Comparison of ENCODE assay signal across 16 cellular contexts in the genomic region with DNA sequence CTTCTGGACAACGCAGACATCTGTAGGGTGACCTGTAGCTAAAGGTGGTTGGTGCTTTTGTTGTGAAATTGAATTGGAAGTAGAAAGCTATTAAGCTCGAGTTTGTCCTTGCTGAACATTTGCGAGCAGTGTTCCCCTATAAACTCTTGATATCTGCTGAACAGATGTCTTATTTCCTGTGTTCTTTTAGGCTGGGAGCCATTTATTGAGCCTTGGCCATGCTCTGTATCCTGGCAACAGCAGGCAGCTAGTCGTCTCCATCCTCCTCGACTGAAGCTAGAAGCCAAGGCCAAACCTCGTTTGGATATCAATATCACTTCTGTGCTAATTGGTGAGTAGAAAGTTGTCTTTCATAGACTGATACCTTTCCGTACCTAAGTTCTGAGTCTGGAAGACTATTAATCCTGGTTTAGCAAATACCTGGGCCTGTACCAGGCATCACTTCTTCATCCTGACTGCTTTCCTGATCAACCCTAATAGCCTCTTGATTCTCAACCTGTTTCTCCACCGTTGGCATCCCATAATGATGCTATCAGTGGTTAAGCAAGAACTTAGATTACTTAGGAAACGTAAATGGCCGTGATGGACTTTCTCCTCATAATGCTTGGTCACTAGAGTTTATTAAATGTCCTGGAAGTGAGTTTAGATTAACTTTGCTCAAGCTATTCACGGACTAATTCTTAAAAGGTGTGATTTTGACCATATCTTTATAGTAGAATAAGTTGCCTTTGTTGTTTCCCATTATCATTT.
DNase-seq lines count a peak whose midpoint lies in the region; ATAC-seq and TF ChIP-seq lines count a peak whose summit lies in the region.
"Had no signal": no experiment of that assay in that cellular context is flagged by ENCODE, and none has a peak within 500 bp of the region (broad histone marks: within the 10 kb centered on the region; RNA-seq: fewer than 3 reads in every experiment).

No MANE protein-coding gene starts in this region.

- H3K4me1 Mint-ChIP-seq in central memory CD8-positive, alpha-beta T cell, result peaks cover 6% of the 10 kb centered on the region
- H3K4me1 Mint-ChIP-seq: IgD-negative memory B cell had no signal

- H3K9me3 ChIP-seq in right cardiac atrium (ENCODE audit: control insufficient read depth, low read length), result no peaks in the 10 kb centered on the region
- no peaks in the 10 kb centered on the region for H3K9me3 ChIP-seq in gastrocnemius medialis
- no peaks in the 10 kb centered on the region for H3K9me3 ChIP-seq in suprapubic skin

- no peak for TF ChIP-seq CTCF in HFF-Myc (IDR thresholded peaks at IDR 0.05; ENCODE audit: low read depth, low read length, missing control alignments)
- no peak for TF ChIP-seq CTCF in gastrocnemius medialis (IDR thresholded peaks at IDR 0.05 in 4 of 5, conservative IDR thresholded peaks at IDR 0.05 in 1 of 5)
- TF ChIP-seq CTCF in suprapubic skin (IDR thresholded peaks at IDR 0.05), result no peak

- peak; percentile 59 for DNase-seq in HFF-Myc (ENCODE audit: extremely low read depth, low read depth)
- DNase-seq in central memory CD8-positive, alpha-beta T cell (ENCODE audit: low spot score in 2 of 2), result no peak
- peak in 2 of 3 donors; percentile 44 to 56 for DNase-seq in right cardiac atrium
- DNase-seq in gastrocnemius medialis, result no peak
- DNase-seq in NCI-H526 treated with DMSO at 0.1 percent for 48 hours (lab: John Stamatoyannopoulos, UW), result no peak
- no peak for DNase-seq in activated CD4-positive, alpha-beta T cell treated with anti-CD3 and anti-CD28 coated beads for 48 hours
- no peak for DNase-seq in suprapubic skin (ENCODE audit: low spot score in 2 of 2)
- DNase-seq: C1 segment of cervical spinal cord, DMS79, GM23248, NCI-H1436 treated with DMSO at 0.1 percent for 48 hours, NCI-H2081 treated with DMSO at 0.1 percent for 48 hours, NCI-H524 treated with DMSO at 0.1 percent for 48 hours, OCI-M1, RPMI8226 had no signal

- intact Hi-C loops in right cardiac atrium (cut with DNase I) (loop anchor here in 1 of 4 donors (10.0 kb wide), 1 partner anchor 142 kb away; no protein-coding TSS in a partner anchor), gastrocnemius medialis (cut with DNase I; ENCODE audit: low total_unique reads) (no loop called here)

- in situ Hi-C loops in gastrocnemius medialis (cut with MboI; ENCODE audit: low sequenced_read_pairs in 4 of 4), result no loop called here

- TF ChIP-seq POLR2A in gastrocnemius medialis (IDR thresholded peaks at IDR 0.05), result no peak
- TF ChIP-seq POLR2A in suprapubic skin (IDR thresholded peaks at IDR 0.05), result no peak

- H3K4me3 Mint-ChIP-seq in central memory CD8-positive, alpha-beta T cell, result no peak overlapping the region

- no peaks in the 10 kb centered on the region for H3K27me3 Mint-ChIP-seq in central memory CD8-positive, alpha-beta T cell
- H3K27me3 Mint-ChIP-seq: IgD-negative memory B cell had no signal

- H3K4me3 ChIP-seq in HFF-Myc (replicated peaks; ENCODE audit: low read depth, low read length), result no peak overlapping the region
- no peak overlapping the region for H3K4me3 ChIP-seq in right cardiac atrium (ENCODE audit: low read length)
- no peak overlapping the region for H3K4me3 ChIP-seq in gastrocnemius medialis
- no peak overlapping the region for H3K4me3 ChIP-seq in suprapubic skin
- H3K4me3 ChIP-seq: GM23248 had no signal

- H3K27ac ChIP-seq in right cardiac atrium (ENCODE audit: low read length) (peak overlapping the region; percentile 57), gastrocnemius medialis (peak overlapping the region in 3 of 4 donors; percentile 14 to 88 (median 87)), suprapubic skin (no peak overlapping the region)
- H3K27ac ChIP-seq: GM23248 had no signal

- H3K36me3 Mint-ChIP-seq in central memory CD8-positive, alpha-beta T cell (ENCODE audit: insufficient read depth), result peaks cover 62% of the 10 kb centered on the region

- H3K4me1 ChIP-seq in right cardiac atrium (ENCODE audit: control insufficient read depth, insufficient read depth, low read length) (no peaks in the 10 kb centered on the region), gastrocnemius medialis (peaks cover 21 to 28% of the 10 kb centered on the region in 2 donors), suprapubic skin (no peaks in the 10 kb centered on the region)

- H3K36me3 ChIP-seq in gastrocnemius medialis (peaks cover 0 to 79% of the 10 kb centered on the region in 2 donors), suprapubic skin (peaks cover 80% of the 10 kb centered on the region)

- ATAC-seq in central memory CD8-positive, alpha-beta T cell (replicated peaks; ENCODE audit: extremely low read depth, poor library complexity, severe bottlenecking), result no peak
- ATAC-seq in right cardiac atrium, result peak; percentile 75 to 83
- ATAC-seq in gastrocnemius medialis, result no peak

- peak overlapping the region; percentile 32 for H3K27ac Mint-ChIP-seq in central memory CD8-positive, alpha-beta T cell (ENCODE audit: low read depth)
- H3K27ac Mint-ChIP-seq: IgD-negative memory B cell had no signal

- 65% methylated on average over 11 of the region's 11 CpGs for WGBS in right cardiac atrium
- 77% methylated on average over 11 of the region's 11 CpGs for WGBS in suprapubic skin

- TF ChIP-seq EP300 in suprapubic skin (IDR thresholded peaks at IDR 0.05), result no peak

- no peaks in the 10 kb centered on the region for H3K9me3 Mint-ChIP-seq in central memory CD8-positive, alpha-beta T cell
- H3K9me3 Mint-ChIP-seq: IgD-negative memory B cell had no signal

- H3K27me3 ChIP-seq in right cardiac atrium (ENCODE audit: control insufficient read depth, insufficient read depth) (no peaks in the 10 kb centered on the region), gastrocnemius medialis (no peaks in the 10 kb centered on the region), suprapubic skin (no peaks in the 10 kb centered on the region)

Comparison
In these comparisons a context has a peak if more than half of its experiments do, and no peak if none do; other contexts are left out.
1. DNase-seq: peak in HFF-Myc (single experiment) and right cardiac atrium (2 of 3); none in central memory CD8-positive, alpha-beta T cell (0 of 2), gastrocnemius medialis (0 of 2), NCI-H526 treated with DMSO at 0.1 percent for 48 hours (single experiment), activated CD4-positive, alpha-beta T cell treated with anti-CD3 and anti-CD28 coated beads for 48 hours (single experiment) and suprapubic skin (0 of 2).
2. ATAC-seq: peak in right cardiac atrium (2 of 2); none in central memory CD8-positive, alpha-beta T cell (single experiment) and gastrocnemius medialis (0 of 2).